Comparison of ENCODE assay signal across 1 cellular context in the genomic region with DNA sequence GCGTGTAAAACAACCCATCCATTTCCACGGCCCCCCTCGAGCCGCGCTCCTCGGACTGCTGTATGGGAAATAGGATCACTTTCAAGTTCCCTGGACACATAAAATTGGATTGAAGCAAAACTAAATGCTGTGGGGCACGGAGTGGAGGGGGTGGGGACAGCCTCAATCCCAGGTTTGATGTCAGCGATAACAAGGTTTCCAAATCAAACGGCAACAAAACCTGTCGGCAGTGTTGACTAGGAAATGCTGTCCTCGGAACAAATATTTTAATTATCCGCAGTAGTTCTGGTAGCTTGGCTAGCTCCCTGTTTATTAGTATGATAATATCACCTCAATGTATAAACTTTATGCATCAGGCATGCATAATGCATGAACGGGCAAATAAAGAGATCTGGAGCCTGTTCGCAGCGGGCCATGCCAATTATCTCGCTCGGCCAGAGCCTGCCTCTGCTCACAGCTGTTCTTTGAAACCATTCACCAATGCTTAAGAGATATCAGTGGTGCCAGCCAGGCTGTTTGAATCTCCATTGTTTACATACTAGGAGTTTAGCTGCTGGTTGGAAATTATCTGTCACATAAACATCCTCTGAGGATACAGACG.
TF ChIP-seq lines count a peak whose summit lies in the region.

No MANE protein-coding gene starts in this region.

TF ChIP-seq in HepG2, 621 proteins besides CTCF, POLR2A, EP300 and RAD21 (continued from another document):
- no peak for TF ChIP-seq MED13 (CRISPR knock-in tag; IDR thresholded peaks at IDR 0.05)
- TF ChIP-seq TBP (CRISPR knock-in tag; IDR thresholded peaks at IDR 0.05) = no peak
- TF ChIP-seq THYN1 (CRISPR knock-in tag; IDR thresholded peaks at IDR 0.05; ENCODE audit: borderline replicate concordance, low read depth) = no peak
- no peak for TF ChIP-seq ZNF337 (CRISPR knock-in tag; IDR thresholded peaks at IDR 0.05; ENCODE audit: borderline replicate concordance, low read depth)
- TF ChIP-seq IRF2 (CRISPR knock-in tag; IDR thresholded peaks at IDR 0.05) = no peak
